In genomic region chr19:17511724-17512573, GRCh38 we compare ENCODE assay signal across 8 cellular contexts. TPM values are rescaled to one million over a fixed set of nuclear protein-coding genes. Genes with fewer than 3 reads are reported as not detected.
A peak's percentile ranks its signal among the peaks of the same experiment; 100 is the strongest.
DNase-seq lines count a peak whose midpoint lies in the region; ATAC-seq and TF ChIP-seq lines count a peak whose summit lies in the region.

No MANE protein-coding gene starts in this region.

- H3K36me3 ChIP-seq in CD4-positive, CD25-positive, alpha-beta regulatory T cell (ENCODE audit: control insufficient read depth, insufficient read depth, low read length): peaks cover 6% of the 10 kb centered on the region
- H3K36me3 ChIP-seq in NT2/D1 (ENCODE audit: insufficient read depth, insufficient read length, low read length): peaks cover 46% of the 10 kb centered on the region
- no peaks in the 10 kb centered on the region for H3K36me3 ChIP-seq in mucosa of descending colon (ENCODE audit: low read depth)

- H3K4me3 ChIP-seq in CD4-positive, CD25-positive, alpha-beta regulatory T cell (ENCODE audit: low read depth, low read length): peak overlapping the region; percentile 64
- peak overlapping the region; percentile 94 for H3K4me3 ChIP-seq in NT2/D1 (ENCODE audit: insufficient read length, low read depth)
- H3K4me3 ChIP-seq in mucosa of descending colon: peak overlapping the region; percentile 71

- peaks cover 27% of the 10 kb centered on the region for H3K4me1 ChIP-seq in CD4-positive, CD25-positive, alpha-beta regulatory T cell (ENCODE audit: control insufficient read depth, insufficient read depth, low read length, poor library complexity, severe bottlenecking)
- H3K4me1 ChIP-seq in NT2/D1 (ENCODE audit: insufficient read depth, insufficient read length) (peaks cover 17% of the 10 kb centered on the region), mucosa of descending colon (ENCODE audit: low read depth) (peaks cover 14% of the 10 kb centered on the region)

- peak; percentile 81 to 92 (median 91) for DNase-seq in CD4-positive, CD25-positive, alpha-beta regulatory T cell
- peak; percentile 75 for DNase-seq in NT2/D1 (ENCODE audit: low read depth, low spot score)
- DNase-seq in activated CD8-positive, alpha-beta memory T cell treated with anti-CD3 and anti-CD28 coated beads, Interleukin-2, amount 50 U/mL, for 24 hours (ENCODE audit: extremely low read depth): peak; percentile 69
- peak; percentile 89 for DNase-seq in epidermal melanocyte (ENCODE audit: insufficient read length, low spot score)
- DNase-seq in mucosa of descending colon: peak; percentile 88 to 96 (median 90)
- DNase-seq in stimulated activated CD8-positive, alpha-beta memory T cell treated with anti-CD3 and anti-CD28 coated beads, Interleukin-4, amount 100 ng/mL, for 1 hour (ENCODE audit: low read depth in 2 of 2, low spot score in 1 of 2): peak; percentile 51 to 80

- H3K9ac ChIP-seq in NT2/D1 (ENCODE audit: insufficient read length, low read depth): peak overlapping the region; percentile 98

- H3K4me3 Mint-ChIP-seq in CD4-positive, CD25-positive, alpha-beta regulatory T cell: peak overlapping the region; percentile 89 to 100 (median 100)

- peaks cover 13% of the 10 kb centered on the region for H3K36me3 Mint-ChIP-seq in CD4-positive, CD25-positive, alpha-beta regulatory T cell

- no peaks in the 10 kb centered on the region for H3K9me3 ChIP-seq in CD4-positive, CD25-positive, alpha-beta regulatory T cell (ENCODE audit: control insufficient read depth in 2 of 2, low read length in 2 of 2)
- H3K9me3 ChIP-seq in NT2/D1 (ENCODE audit: insufficient read depth, low read length) (no peaks in the 10 kb centered on the region; the same call in 1 of the 2 replicates), mucosa of descending colon (no peaks in the 10 kb centered on the region)

- no peaks in the 10 kb centered on the region for H3K27me3 Mint-ChIP-seq in CD4-positive, CD25-positive, alpha-beta regulatory T cell

- peak overlapping the region; percentile 82 to 96 (median 87) for H3K27ac Mint-ChIP-seq in CD4-positive, CD25-positive, alpha-beta regulatory T cell

- peak; percentile 2 for TF ChIP-seq CTCF in mucosa of descending colon (IDR thresholded peaks at IDR 0.05)

- intact Hi-C loops in mucosa of descending colon (cut with DNase I, micrococcal nuclease): no loop called here

- peak overlapping the region; percentile 96 for H3K27ac ChIP-seq in CD4-positive, CD25-positive, alpha-beta regulatory T cell (ENCODE audit: insufficient read depth, low read length, poor library complexity, severe bottlenecking)

- peaks cover 4 to 53% (median 24%) of the 10 kb centered on the region in 4 donors for H3K4me1 Mint-ChIP-seq in CD4-positive, CD25-positive, alpha-beta regulatory T cell

- H3K27me3 ChIP-seq in CD4-positive, CD25-positive, alpha-beta regulatory T cell (ENCODE audit: control insufficient read depth, insufficient read depth, low read length): no peaks in the 10 kb centered on the region
- no peaks in the 10 kb centered on the region for H3K27me3 ChIP-seq in NT2/D1 (ENCODE audit: insufficient read depth, insufficient read length)

- peak; percentile 73 to 76 for ATAC-seq in CD4-positive, CD25-positive, alpha-beta regulatory T cell (ENCODE audit: low read depth in 2 of 2)
- ATAC-seq in GM19324 (IDR thresholded peaks at IDR 0.05; ENCODE audit: low FRiP score, unreplicated experiment): peak; percentile 67
- peak; percentile 46 for ATAC-seq in HG03457 (IDR thresholded peaks at IDR 0.05; ENCODE audit: unreplicated experiment)
- ATAC-seq in mucosa of descending colon: peak; percentile 89

- H3K9me3 Mint-ChIP-seq in CD4-positive, CD25-positive, alpha-beta regulatory T cell: peaks cover 0 to 2% (median 0%) of the 10 kb centered on the region in 7 donors

RNA-seq across cellular contexts. Expression of gene PGLS, which starts 0.5 kb away (rescaled TPM):
- 49.9 TPM for total RNA-seq in CD4-positive, CD25-positive, alpha-beta regulatory T cell
- polyA plus RNA-seq in CD4-positive, CD25-positive, alpha-beta regulatory T cell: 10 to 100 TPM; 60.5 to 76.0 (median 63.8) TPM
- 100 to 1,000 TPM in 1 of 3 donors, 10 to 100 TPM in 2; 62.3 to 103 (median 77.7) TPM for total RNA-seq in mucosa of descending colon

RNA-seq across cellular contexts. Expression of gene SLC27A1, which starts 41.6 kb away (rescaled TPM):
- 4.6 TPM for total RNA-seq in CD4-positive, CD25-positive, alpha-beta regulatory T cell
- 1 to 10 TPM; 3.9 to 5.2 (median 4.1) TPM for polyA plus RNA-seq in CD4-positive, CD25-positive, alpha-beta regulatory T cell
- 10 to 100 TPM in 1 of 3 donors, 1 to 10 TPM in 2; 5.7 to 17.2 (median 6.2) TPM for total RNA-seq in mucosa of descending colon

RNA-seq across cellular contexts. Expression of gene COLGALT1, which starts 43.5 kb away (rescaled TPM):
- 40.6 TPM for total RNA-seq in CD4-positive, CD25-positive, alpha-beta regulatory T cell
- polyA plus RNA-seq in CD4-positive, CD25-positive, alpha-beta regulatory T cell: 10 to 100 TPM; 17.1 to 18.9 (median 17.8) TPM
- 10 to 100 TPM; 50.1 to 71.0 (median 50.8) TPM for total RNA-seq in mucosa of descending colon

RNA-seq across cellular contexts. Expression of gene NXNL1, which starts 51.2 kb away (rescaled TPM):
- not detected for total RNA-seq in CD4-positive, CD25-positive, alpha-beta regulatory T cell
- polyA plus RNA-seq in CD4-positive, CD25-positive, alpha-beta regulatory T cell: not detected
- not detected for total RNA-seq in mucosa of descending colon

Comparison
In these comparisons a context has a peak if more than half of its experiments do, and no peak if none do; other contexts are left out.
1. Peak in every context shown above with its lines: DNase-seq, ATAC-seq, H3K4me3 ChIP-seq and H3K27ac ChIP-seq.